ENCODE assay signal across 15 cellular contexts in genomic region chr2:237427807-237428506, GRCh38. TPM values are rescaled to one million over a fixed set of nuclear protein-coding genes. Genes with fewer than 3 reads are reported as not detected.
DNase-seq lines count a peak whose midpoint lies in the region; ATAC-seq lines count a peak whose summit lies in the region.
"Had no signal": no experiment of that assay in that cellular context is flagged by ENCODE, and none has a peak within 500 bp of the region (broad histone marks: within the 10 kb centered on the region; RNA-seq: fewer than 3 reads in every experiment).

No MANE protein-coding gene starts in this region.

- 91% methylated on average over 5 of the region's 5 CpGs for WGBS in thymus

- H3K4me3 Mint-ChIP-seq in naive thymus-derived CD4-positive, alpha-beta T cell, result peak overlapping the region in 8 of 10 donors; percentile 56 to 78 (median 66)
- H3K4me3 Mint-ChIP-seq: GM23338, WTC11 had no signal

- H3K4me1 Mint-ChIP-seq in naive thymus-derived CD4-positive, alpha-beta T cell, result peaks cover 46 to 95% (median 91%) of the 10 kb centered on the region in 7 donors
- H3K4me1 Mint-ChIP-seq: GM23338 had no signal

- DNase-seq in activated gamma-delta T cell treated with Interleukin-2 at 50 U/mL for 16 hours, result peak; percentile 20
- no peak for DNase-seq in activated gamma-delta T cell (lab: John Stamatoyannopoulos, UW)
- peak; percentile 86 for DNase-seq in activated CD8-positive, alpha-beta memory T cell treated with anti-CD3 and anti-CD28 coated beads, Interleukin-2, amount 50 U/mL, for 48 hours
- DNase-seq in naive thymus-derived CD4-positive, alpha-beta T cell, result peak in 3 of 9 donors; percentile 4 to 73 (median 63)
- DNase-seq in HuH-7 (ENCODE audit: low spot score), result no peak
- DNase-seq in foreskin melanocyte, result no peak
- no peak for DNase-seq in NCI-H1092 (lab: John Stamatoyannopoulos, UW)
- DNase-seq: kidney, NCI-H69, retina had no signal

- H3K9me3 ChIP-seq in naive thymus-derived CD4-positive, alpha-beta T cell (ENCODE audit: control insufficient read depth in 2 of 3, low read length in 3 of 3), result no peaks in the 10 kb centered on the region
- H3K9me3 ChIP-seq in thymus (ENCODE audit: control insufficient read depth), result no peaks in the 10 kb centered on the region

- H3K9me3 Mint-ChIP-seq in naive thymus-derived CD4-positive, alpha-beta T cell, result peaks cover 0 to 6% (median 0%) of the 10 kb centered on the region in 11 donors
- H3K9me3 Mint-ChIP-seq: GM23338 had no signal

- peaks cover 26 to 52% of the 10 kb centered on the region in 2 donors for H3K4me1 ChIP-seq in naive thymus-derived CD4-positive, alpha-beta T cell (ENCODE audit: control insufficient read depth in 2 of 2, insufficient read depth in 2 of 2, low read length in 2 of 2)
- H3K4me1 ChIP-seq in thymus (ENCODE audit: control insufficient read depth, insufficient read depth, low read length), result peaks cover 40% of the 10 kb centered on the region

- intact Hi-C loops in naive thymus-derived CD4-positive, alpha-beta T cell (cut with micrococcal nuclease), result loop anchor here in 1 of 2 donors (2.0 to 10.0 kb wide), 4 partner anchors 47 to 459 kb away; no protein-coding TSS in a partner anchor

- H3K27me3 ChIP-seq in naive thymus-derived CD4-positive, alpha-beta T cell (ENCODE audit: control insufficient read depth in 2 of 2, insufficient read depth in 2 of 2, low read length in 2 of 2), result no peaks in the 10 kb centered on the region
- H3K27me3 ChIP-seq in thymus (ENCODE audit: control insufficient read depth, insufficient read depth), result no peaks in the 10 kb centered on the region

- no peaks in the 10 kb centered on the region for H3K36me3 ChIP-seq in naive thymus-derived CD4-positive, alpha-beta T cell (ENCODE audit: control insufficient read depth in 2 of 3, insufficient read depth in 3 of 3, low read length in 3 of 3)
- no peaks in the 10 kb centered on the region for H3K36me3 ChIP-seq in thymus (ENCODE audit: control insufficient read depth, insufficient read depth)

- peaks cover 0 to 3% (median 0%) of the 10 kb centered on the region in 5 donors for H3K27me3 Mint-ChIP-seq in naive thymus-derived CD4-positive, alpha-beta T cell

- peaks cover 0 to 2% (median 0%) of the 10 kb centered on the region in 5 donors for H3K36me3 Mint-ChIP-seq in naive thymus-derived CD4-positive, alpha-beta T cell
- H3K36me3 Mint-ChIP-seq: WTC11 had no signal

- peak overlapping the region; percentile 11 to 96 (median 88) for H3K27ac Mint-ChIP-seq in naive thymus-derived CD4-positive, alpha-beta T cell
- H3K27ac Mint-ChIP-seq: GM23338, WTC11 had no signal

- CTCF ChIA-PET in naive thymus-derived CD4-positive, alpha-beta T cell (lab: Charles Lee), result interaction anchor here (0.8 to 4.9 kb wide), 5 partner anchors 7 to 49 kb away, joined by 3 to 31 read pairs (median 4); no protein-coding TSS in a partner anchor

- ATAC-seq in naive thymus-derived CD4-positive, alpha-beta T cell, result peak; percentile 42
- ATAC-seq: GM23338, WTC11 had no signal

- no peak overlapping the region for H3K27ac ChIP-seq in naive thymus-derived CD4-positive, alpha-beta T cell (ENCODE audit: low read depth, low read length)
- H3K27ac ChIP-seq in thymus (ENCODE audit: low read depth), result peak overlapping the region; percentile 46
- H3K27ac ChIP-seq: 22Rv1 had no signal

- POLR2A ChIA-PET in naive thymus-derived CD4-positive, alpha-beta T cell (lab: Charles Lee), result interaction anchor here (1.0 to 5.2 kb wide), 6 partner anchors 8 to 265 kb away, joined by 3 to 34 read pairs (median 12); no protein-coding TSS in a partner anchor

- no peak overlapping the region for H3K4me3 ChIP-seq in naive thymus-derived CD4-positive, alpha-beta T cell (ENCODE audit: low read length)
- H3K4me3 ChIP-seq in thymus (ENCODE audit: low read length), result no peak overlapping the region
- H3K4me3 ChIP-seq: GM23338 had no signal

RNA-seq across cellular contexts. Expression of gene COL6A3, which starts 14.0 kb away (rescaled TPM):
- 1 to 10 TPM; 1.6 to 3.1 (median 2.2) TPM for total RNA-seq in naive thymus-derived CD4-positive, alpha-beta T cell
- polyA plus RNA-seq in naive thymus-derived CD4-positive, alpha-beta T cell, result under 1 TPM; 0.02 to 0.74 TPM
- polyA plus RNA-seq in thymus, result 36.2 TPM
- total RNA-seq: endothelial cell of umbilical vein had no signal

RNA-seq across cellular contexts. Expression of gene MLPH, which starts 59.1 kb away (rescaled TPM):
- total RNA-seq in naive thymus-derived CD4-positive, alpha-beta T cell, result not detected
- not detected for polyA plus RNA-seq in naive thymus-derived CD4-positive, alpha-beta T cell
- 2.4 TPM for polyA plus RNA-seq in thymus
- total RNA-seq: endothelial cell of umbilical vein had no signal
- polyA plus RNA-seq: endothelial cell of umbilical vein had no signal

Comparison
In these comparisons a context has a peak if more than half of its experiments do, and no peak if none do; other contexts are left out.
1. DNase-seq: peak in activated gamma-delta T cell treated with Interleukin-2 at 50 U/mL for 16 hours (single experiment) and activated CD8-positive, alpha-beta memory T cell treated with anti-CD3 and anti-CD28 coated beads, Interleukin-2, amount 50 U/mL, for 48 hours (single experiment); none in activated gamma-delta T cell (single experiment), HuH-7 (single experiment), foreskin melanocyte (single experiment) and NCI-H1092 (single experiment).
2. RNA of gene COL6A3, which starts 14.0 kb away (polyA plus RNA-seq): 36.2 TPM in thymus (single experiment); 0.02 to 0.74 TPM in naive thymus-derived CD4-positive, alpha-beta T cell; every median in the first group is over 10 times any median in the second.